ENCODE assay signal across 12 cellular contexts in genomic region chr2:230128943-230129342, GRCh38.
DNase-seq lines count a peak whose midpoint lies in the region; ATAC-seq, FAIRE-seq and TF ChIP-seq lines count a peak whose summit lies in the region.
"Had no signal": no experiment of that assay in that cellular context is flagged by ENCODE, and none has a peak within 500 bp of the region (broad histone marks: within the 10 kb centered on the region; RNA-seq: fewer than 3 reads in every experiment).

No MANE protein-coding gene starts in this region.

- H2AK5ac ChIP-seq in H1 (ENCODE audit: low read depth, low read length) = no peak overlapping the region

- POLR2A ChIA-PET in H1 (lab: Charles Lee; ENCODE audit: partially characterized antibody) = no interaction called here

- DNase-seq in right atrium auricular region (ENCODE audit: low spot score) (no peak), left cardiac atrium (no peak), H1 (ENCODE audit: low read depth in 1 of 2, low spot score in 2 of 2) (no peak), omental fat pad (ENCODE audit: low spot score) (no peak), aorta (no peak)
- DNase-seq in stimulated activated naive CD4-positive, alpha-beta T cell treated with Interleukin-2 at 50 U/mL for 16 hours (lab: John Stamatoyannopoulos, UW) = no peak

- no peak overlapping the region for H2AFZ ChIP-seq in H1 (ENCODE audit: low read length)

- ATAC-seq in left cardiac atrium (no peak), omental fat pad (ENCODE audit: low FRiP score) (peak; percentile 57), aorta (ENCODE audit: low FRiP score) (peak; percentile 68), GM18502 (IDR thresholded peaks at IDR 0.05; ENCODE audit: poor library complexity, unreplicated experiment) (no peak), GM21576 (IDR thresholded peaks at IDR 0.05; ENCODE audit: unreplicated experiment) (no peak)
- ATAC-seq: A549, esophagus mucosa, Panc1 had no signal

- H3K79me2 ChIP-seq in H1 (ENCODE audit: control insufficient read depth in 1 of 2, insufficient read depth in 2 of 2, low read length in 2 of 2) = no peaks in the 10 kb centered on the region

- CTCF ChIA-PET in H1 (lab: Charles Lee; ENCODE audit: partially characterized antibody) = interaction anchor here (1.3 to 1.7 kb wide), 2 partner anchors 29 to 62 kb away, joined by 3 to 6 read pairs; no protein-coding TSS in a partner anchor

- H2BK15ac ChIP-seq in H1 (ENCODE audit: low read length) = no peak overlapping the region

- H4K20me1 ChIP-seq in H1 (replicated peaks in 1 of 2; ENCODE audit: control insufficient read depth in 1 of 2, insufficient read depth in 2 of 2, low read length in 2 of 2) = no peaks in the 10 kb centered on the region

- TF ChIP-seq CTCF in right atrium auricular region (IDR thresholded peaks at IDR 0.05) (no peak), H1 (IDR thresholded peaks at IDR 0.05; ENCODE audit: control extremely low read depth in 1 of 3, insufficient read depth in 1 of 3, low read depth in 1 of 3, low read length in 3 of 3) (no peak), omental fat pad (IDR thresholded peaks at IDR 0.05) (no peak)

- H2BK12ac ChIP-seq in H1 (ENCODE audit: low read depth, low read length) = no peak overlapping the region

- H3K23ac ChIP-seq in H1 (ENCODE audit: insufficient read length) = no peak overlapping the region

- H2BK20ac ChIP-seq in H1 (ENCODE audit: low read length) = no peak overlapping the region

- intact Hi-C loops in left cardiac atrium (cut with DNase I) = no loop called here
- intact Hi-C loops in aorta (cut with DNase I) = no loop called here

- H2BK120ac ChIP-seq in H1 (replicated peaks; ENCODE audit: low read depth, low read length) = no peak overlapping the region

- no peak overlapping the region for H3K9ac ChIP-seq in H1 (replicated peaks in 1 of 4; ENCODE audit: extremely low read depth in 1 of 4, low read depth in 3 of 4, low read length in 3 of 4)

- H3K36me3 ChIP-seq in right atrium auricular region (no peaks in the 10 kb centered on the region), H1 (ENCODE audit: control insufficient read depth in 2 of 4, insufficient read depth in 4 of 4, low read length in 3 of 4) (no peaks in the 10 kb centered on the region), aorta (ENCODE audit: control insufficient read depth in 1 of 2, insufficient read depth in 2 of 2, low read length in 1 of 2) (no peaks in the 10 kb centered on the region)

- TF ChIP-seq POLR2A in H1 (IDR thresholded peaks at IDR 0.05; ENCODE audit: control extremely low read depth in 1 of 2, low read depth in 2 of 2, low read length in 2 of 2) = no peak

- 93% methylated on average over 6 of the region's 6 CpGs; no CpG with 5 or more reads in 1 of the 2 experiments for WGBS in H1 (ENCODE audit: extremely low coverage in 1 of 2, insufficient coverage in 1 of 2, insufficient read length in 1 of 2, insufficient replicate concordance in 2 of 2, low coverage in 1 of 2, low lambda C conversion rate in 2 of 2, missing lambda C conversion rate in 1 of 2), 2 experiments
- WGBS in aorta, 2 donors = 71 to 75% methylated on average over 6 of the region's 6 CpGs

- peak; percentile 48 for FAIRE-seq in H1 (lab: Jason Lieb, UNC)
- FAIRE-seq: A549, G401.6 had no signal

- H2BK5ac ChIP-seq in H1 (ENCODE audit: low read depth, low read length) = no peak overlapping the region

- H3K27me3 ChIP-seq in right atrium auricular region (no peaks in the 10 kb centered on the region), H1 (replicated peaks in 1 of 4; ENCODE audit: control insufficient read depth in 3 of 4, extremely low read depth in 1 of 4, insufficient read depth in 3 of 4, low read length in 3 of 4) (no peaks in the 10 kb centered on the region), aorta (ENCODE audit: control insufficient read depth in 1 of 2, insufficient read depth in 2 of 2, low read length in 1 of 2) (no peaks in the 10 kb centered on the region)

- peaks cover 0 to 9% of the 10 kb centered on the region in 2 donors for H3K9me3 ChIP-seq in right atrium auricular region
- H3K9me3 ChIP-seq in H1 (ENCODE audit: insufficient read depth in 2 of 2, low read depth in 1 of 2, low read length in 1 of 2) = peaks cover 0 to 1% of the 10 kb centered on the region in 2 experiments; a peak in 2 of 4 replicates
- peaks cover 3% of the 10 kb centered on the region for H3K9me3 ChIP-seq in aorta (ENCODE audit: control insufficient read depth, low read length)
- H3K9me3 ChIP-seq: A549 had no signal

- H4K5ac ChIP-seq in H1 (ENCODE audit: insufficient read length, low read depth, low read length) = no peak overlapping the region

- H3K18ac ChIP-seq in H1 (ENCODE audit: extremely low read depth, low read length) = no peak overlapping the region

- H3K23me2 ChIP-seq in H1 (ENCODE audit: low read depth, low read length) = no peaks in the 10 kb centered on the region

- no peak overlapping the region for H3K4ac ChIP-seq in H1 (replicated peaks; ENCODE audit: insufficient read length, low read depth, low read length)

- H3K14ac ChIP-seq in H1 (ENCODE audit: insufficient read length) = no peak overlapping the region

- no peaks in the 10 kb centered on the region for H3K79me1 ChIP-seq in H1 (ENCODE audit: low read depth, low read length)

- H4K8ac ChIP-seq in H1 (ENCODE audit: extremely low read depth, insufficient read depth, low read length) = no peak overlapping the region

- H4K91ac ChIP-seq in H1 (replicated peaks; ENCODE audit: insufficient read length, low read length) = no peak overlapping the region

- peak overlapping the region; percentile 24 to 37 for H3K27ac ChIP-seq in right atrium auricular region
- no peak overlapping the region for H3K27ac ChIP-seq in H1 (ENCODE audit: low read depth, low read length)
- H3K27ac ChIP-seq in aorta (ENCODE audit: low read depth in 1 of 2, low read length in 2 of 2) = no peak overlapping the region
- H3K27ac ChIP-seq: A549 had no signal

- H3K4me3 ChIP-seq in right atrium auricular region (no peak overlapping the region), H1 (ENCODE audit: extremely low read depth in 1 of 4, insufficient read depth in 2 of 4, low read depth in 3 of 4, low read length in 4 of 4) (no peak overlapping the region), aorta (ENCODE audit: low read length in 2 of 2) (no peak overlapping the region)
- H3K4me3 ChIP-seq: A549 had no signal

- H3K4me1 ChIP-seq in right atrium auricular region = peaks cover 0 to 26% of the 10 kb centered on the region in 2 donors
- no peaks in the 10 kb centered on the region for H3K4me1 ChIP-seq in H1 (replicated peaks in 1 of 4; ENCODE audit: control insufficient read depth in 3 of 4, insufficient read depth in 4 of 4, low read length in 3 of 4)
- no peaks in the 10 kb centered on the region for H3K4me1 ChIP-seq in aorta (ENCODE audit: control insufficient read depth in 1 of 2, insufficient read depth in 2 of 2, low read length in 2 of 2)
- H3K4me1 ChIP-seq: A549 had no signal

- H3K56ac ChIP-seq in H1 (replicated peaks; ENCODE audit: insufficient read length, low read depth, low read length) = no peak overlapping the region

- no peak for TF ChIP-seq RAD21 in H1 (IDR thresholded peaks at IDR 0.05 in 1 of 2, conservative IDR thresholded peaks at IDR 0.05 in 1 of 2; ENCODE audit: low read depth in 2 of 2, low read length in 2 of 2)

- TF ChIP-seq EP300 in H1 (IDR thresholded peaks at IDR 0.05; ENCODE audit: borderline replicate concordance in 1 of 2, low read depth in 2 of 2, low read length in 2 of 2) = no peak

- H3K4me2 ChIP-seq in H1 (ENCODE audit: insufficient read depth in 1 of 2, low read depth in 2 of 2, low read length in 2 of 2) = no peak overlapping the region
- H3K4me2 ChIP-seq: A549 had no signal

TF ChIP-seq in H1, 55 proteins besides CTCF, POLR2A, EP300 and RAD21:
- no peak for TF ChIP-seq TEAD4 (IDR thresholded peaks at IDR 0.05; ENCODE audit: low read depth, low read length)
- no peak for TF ChIP-seq FOSL1 (IDR thresholded peaks at IDR 0.05; ENCODE audit: insufficient read depth, low read depth, low read length)

Comparison
In these comparisons a context has a peak if more than half of its experiments do, and no peak if none do; other contexts are left out.
1. H3K27ac ChIP-seq: peak in right atrium auricular region (2 of 2); none in H1 (single experiment) and aorta (0 of 2).
2. ATAC-seq: peak in omental fat pad (single experiment) and aorta (single experiment); none in left cardiac atrium (0 of 2), GM18502 (single experiment) and GM21576 (single experiment).